In genomic region chr21:41695513-41695912, GRCh38 we compare ENCODE assay signal across 15 cellular contexts.
"Had no signal": no experiment of that assay in that cellular context is flagged by ENCODE, and none has a peak within 500 bp of the region (broad histone marks: within the 10 kb centered on the region; RNA-seq: fewer than 3 reads in every experiment).

No MANE protein-coding gene starts in this region.

- H3K9me3 Mint-ChIP-seq: activated B cell treated with CpG ODN at 0.5 μM for 24 hours; activated naive CD4-positive, alpha-beta T cell treated with anti-CD3 and anti-CD28 coated beads, Interleukin-2, amount 50 U/mL, for 72 hours had no signal

- H3K4me3 Mint-ChIP-seq: activated B cell treated with CpG ODN at 0.5 μM for 24 hours; activated CD4-positive, alpha-beta T cell treated with anti-CD3 and anti-CD28 coated beads, Interleukin-2, amount 10 ng/mL, durations not matched to agents 24 days and 14 days; activated CD8-positive, alpha-beta T cell treated with anti-CD3 and anti-CD28 coated beads, Interleukin-2, amount 10 ng/mL, durations not matched to agents 7 days and 5 days; naive B cell had no signal

- H3K27me3 Mint-ChIP-seq: activated CD4-positive, alpha-beta T cell treated with anti-CD3 and anti-CD28 coated beads, Interleukin-2, amount 10 ng/mL, durations not matched to agents 24 days and 14 days had no signal

- DNase-seq: activated B cell treated with CpG ODN at 0.5 μM for 24 hours; activated CD4-positive, alpha-beta T cell treated with anti-CD3 and anti-CD28 coated beads, Interleukin-2, amount 10 ng/mL, durations not matched to agents 24 days and 14 days; activated CD8-positive, alpha-beta memory T cell treated with anti-CD3 and anti-CD28 coated beads, Interleukin-2, amount 50 U/mL, for 4 hours; activated CD8-positive, alpha-beta T cell treated with anti-CD3 and anti-CD28 coated beads, Interleukin-2, amount 10 ng/mL, durations not matched to agents 7 days and 5 days; activated gamma-delta T cell; activated T-cell treated with anti-CD3 and anti-CD28 coated beads, Interleukin-2, amount 50 U/mL, for 48 hours; heart left ventricle; left colon; naive B cell; ovary; stimulated activated CD4-positive, alpha-beta T cell treated with anti-CD3 and anti-CD28 coated beads, Interleukin-12 subunit alpha, Interleukin-12 subunit beta, amount 100 ng/mL, for 4 hours; stimulated activated CD4-positive, alpha-beta T cell treated with anti-CD3 and anti-CD28 coated beads, Interleukin-2, amount 100 ng/mL, for 24 hours; stomach; upper lobe of right lung had no signal

- H3K27ac Mint-ChIP-seq: activated B cell treated with CpG ODN at 0.5 μM for 24 hours; activated CD4-positive, alpha-beta T cell treated with anti-CD3 and anti-CD28 coated beads, Interleukin-2, amount 10 ng/mL, durations not matched to agents 24 days and 14 days; activated CD8-positive, alpha-beta T cell treated with anti-CD3 and anti-CD28 coated beads, Interleukin-2, amount 10 ng/mL, durations not matched to agents 7 days and 5 days; activated naive CD4-positive, alpha-beta T cell treated with anti-CD3 and anti-CD28 coated beads, Interleukin-2, amount 50 U/mL, for 72 hours had no signal

- H3K36me3 Mint-ChIP-seq: activated naive CD4-positive, alpha-beta T cell treated with anti-CD3 and anti-CD28 coated beads, Interleukin-2, amount 50 U/mL, for 72 hours; naive B cell had no signal

- H3K4me1 Mint-ChIP-seq: activated B cell treated with CpG ODN at 0.5 μM for 24 hours; activated CD4-positive, alpha-beta T cell treated with anti-CD3 and anti-CD28 coated beads, Interleukin-2, amount 10 ng/mL, durations not matched to agents 24 days and 14 days had no signal
